In genomic region chr7:27099224-27099838, GRCh38 we compare ENCODE assay signal across 10 cellular contexts. TPM values are rescaled to one million over a fixed set of nuclear protein-coding genes. Genes with fewer than 3 reads are reported as not detected.
DNase-seq lines count a peak whose midpoint lies in the region; ATAC-seq and TF ChIP-seq lines count a peak whose summit lies in the region.
"Had no signal": no experiment of that assay in that cellular context is flagged by ENCODE, and none has a peak within 500 bp of the region (broad histone marks: within the 10 kb centered on the region; RNA-seq: fewer than 3 reads in every experiment).

No MANE protein-coding gene starts in this region.

- in situ Hi-C loops in brain microvascular endothelial cell (cut with HindIII; ENCODE audit: low pct_ligation_motif_present, low sequenced_read_pairs), result no loop called here

- no peak for ATAC-seq in GM19463 (IDR thresholded peaks at IDR 0.05; ENCODE audit: unreplicated experiment)
- ATAC-seq in CD4-positive, alpha-beta T cell (ENCODE audit: poor library complexity), result no peak
- ATAC-seq: stimulated activated memory B cell treated with anti-CD40 and anti-IgM and Interleukin-4, amounts not matched to agents 10 μg/mL and 1 μg/mL and 100 μg/mL, for 72 hours had no signal

- no peaks in the 10 kb centered on the region for H3K9me3 Mint-ChIP-seq in CD4-positive, alpha-beta T cell
- H3K9me3 Mint-ChIP-seq: stimulated activated memory B cell treated with anti-CD40 and anti-IgM and Interleukin-4, amounts not matched to agents 10 μg/mL and 1 μg/mL and 100 μg/mL, for 72 hours had no signal

- TF ChIP-seq CTCF in AG04450 (IDR thresholded peaks at IDR 0.05; ENCODE audit: low read depth, low read length) (no peak), brain microvascular endothelial cell (IDR thresholded peaks at IDR 0.05; ENCODE audit: low read depth, low read length, missing control alignments) (no peak), BE2C (IDR thresholded peaks at IDR 0.05; ENCODE audit: low read depth, low read length) (no peak)
- TF ChIP-seq CTCF in CD4-positive, alpha-beta T cell (IDR thresholded peaks at IDR 0.05), result no peak

- DNase-seq in AG04450 (ENCODE audit: low read depth, low spot score) (no peak), brain microvascular endothelial cell (no peak), BE2C (no peak)
- DNase-seq in CD4-positive, alpha-beta T cell, result no peak
- DNase-seq: AML-193, NCI-H1417 treated with DMSO at 0.1 percent for 48 hours had no signal

- H3K9me3 ChIP-seq in AG04450 (ENCODE audit: control insufficient read depth, insufficient read depth, low read length) (peaks cover 4% of the 10 kb centered on the region; the same call in 1 of the 2 replicates), mesodermal cell (ENCODE audit: control insufficient read depth, low read length) (no peaks in the 10 kb centered on the region), BE2C (no peaks in the 10 kb centered on the region; the same call in 1 of the 2 replicates)
- no peaks in the 10 kb centered on the region for H3K9me3 ChIP-seq in CD4-positive, alpha-beta T cell (ENCODE audit: control insufficient read depth, low read length)

- H3K4me1 ChIP-seq in mesodermal cell (ENCODE audit: control insufficient read depth, insufficient read depth, low read length, poor library complexity, severe bottlenecking) (peaks cover 15% of the 10 kb centered on the region), BE2C (no peaks in the 10 kb centered on the region)

- POLR2A ChIA-PET in AG04450 (lab: Yijun Ruan, JAX), result interaction anchor here (0.7 to 4.0 kb wide), 10 partner anchors 9 to 242 kb away, joined by 3 to 42 read pairs (median 6); partner anchors contain the start of genes HOXA3 and HOXA5
- POLR2A ChIA-PET in CD4-positive, alpha-beta T cell (lab: Charles Lee), result no interaction called here

- WGBS in mesodermal cell (ENCODE audit: insufficient coverage in 2 of 2), 2 experiments, result 0% methylated on average over 3 of the region's 9 CpGs; no CpG with 5 or more reads in 1 of the 2 experiments

- H3K36me3 ChIP-seq in brain microvascular endothelial cell (replicated peaks) (no peaks in the 10 kb centered on the region), mesodermal cell (ENCODE audit: control insufficient read depth, insufficient read depth, low read length) (no peaks in the 10 kb centered on the region), BE2C (no peaks in the 10 kb centered on the region)
- H3K36me3 ChIP-seq: cardiac muscle cell had no signal

- no peak overlapping the region for H3K4me3 Mint-ChIP-seq in CD4-positive, alpha-beta T cell
- H3K4me3 Mint-ChIP-seq: stimulated activated memory B cell treated with anti-CD40 and anti-IgM and Interleukin-4, amounts not matched to agents 10 μg/mL and 1 μg/mL and 100 μg/mL, for 72 hours had no signal

- no peaks in the 10 kb centered on the region for H3K36me3 Mint-ChIP-seq in CD4-positive, alpha-beta T cell (ENCODE audit: low read depth)

- peak overlapping the region; percentile 91 for H3K4me3 ChIP-seq in AG04450 (ENCODE audit: low read depth, low read length)
- peak overlapping the region; percentile 68 for H3K4me3 ChIP-seq in brain microvascular endothelial cell (ENCODE audit: low read depth, low read length)
- H3K4me3 ChIP-seq in mesodermal cell (ENCODE audit: extremely low read depth, insufficient read depth, low read length, poor library complexity, severe bottlenecking), result peak overlapping the region; percentile 67
- H3K4me3 ChIP-seq in BE2C (ENCODE audit: low read depth, low read length), result no peak overlapping the region
- H3K4me3 ChIP-seq: cardiac muscle cell had no signal

- intact Hi-C loops in CD4-positive, alpha-beta T cell (cut with DNase I, micrococcal nuclease), result loop anchor here in 1 of 2 experiments (10.0 kb wide), 2 partner anchors 235 to 1245 kb away; partner anchors contain the start of gene SKAP2

- H3K27me3 Mint-ChIP-seq in CD4-positive, alpha-beta T cell, result peaks cover 91% of the 10 kb centered on the region

- peak overlapping the region; percentile 94 for H3K27ac ChIP-seq in AG04450 (ENCODE audit: low read depth, low read length)
- no peak overlapping the region for H3K27ac ChIP-seq in brain microvascular endothelial cell
- peak overlapping the region; percentile 71 for H3K27ac ChIP-seq in mesodermal cell (ENCODE audit: low read depth, low read length, severe bottlenecking)
- H3K27ac ChIP-seq in CD4-positive, alpha-beta T cell (ENCODE audit: low read depth, low read length), result no peak overlapping the region
- H3K27ac ChIP-seq: cardiac muscle cell had no signal

- no peaks in the 10 kb centered on the region for H3K27me3 ChIP-seq in AG04450 (ENCODE audit: control insufficient read depth, insufficient read depth, low read length)
- H3K27me3 ChIP-seq in brain microvascular endothelial cell (replicated peaks), result peaks cover 97% of the 10 kb centered on the region
- H3K27me3 ChIP-seq in BE2C, result peaks cover 99% of the 10 kb centered on the region
- peaks cover 78% of the 10 kb centered on the region for H3K27me3 ChIP-seq in CD4-positive, alpha-beta T cell (ENCODE audit: control insufficient read depth, insufficient read depth, low read length)

- peaks cover 35% of the 10 kb centered on the region for H3K4me1 Mint-ChIP-seq in CD4-positive, alpha-beta T cell (ENCODE audit: low read depth)

- CTCF ChIA-PET in AG04450 (lab: Charles Lee), result interaction anchor here (0.7 to 5.6 kb wide), 15 partner anchors 10 to 731 kb away, joined by 3 to 28 read pairs (median 5); partner anchors contain the start of gene HOXA5
- CTCF ChIA-PET in CD4-positive, alpha-beta T cell (lab: Charles Lee), result no interaction called here

- no peak overlapping the region for H3K27ac Mint-ChIP-seq in CD4-positive, alpha-beta T cell
- H3K27ac Mint-ChIP-seq: stimulated activated memory B cell treated with anti-CD40 and anti-IgM and Interleukin-4, amounts not matched to agents 10 μg/mL and 1 μg/mL and 100 μg/mL, for 72 hours had no signal

RNA-seq across cellular contexts. Expression of gene HOXA2, which starts 3.2 kb away (rescaled TPM):
- 3.1 and 4.1 TPM in 2 replicates for polyA plus RNA-seq in AG04450 (2011; rRNA removed)
- 2.4 and 3.0 TPM in 2 replicates for polyA minus RNA-seq in AG04450 (2011; rRNA and poly(A)+ RNA removed)
- polyA plus RNA-seq in mesodermal cell (2013, experiment 1 of 2), result 4.3 TPM
- polyA plus RNA-seq in mesodermal cell (2013, experiment 2 of 2), result 3.0 TPM
- polyA plus RNA-seq in BE2C (2012; ENCODE audit: insufficient read depth, insufficient read length, low read depth), result not detected
- not detected for total RNA-seq in CD4-positive, alpha-beta T cell

RNA-seq across cellular contexts. Expression of gene HOXA1, which starts 3.5 kb away (rescaled TPM):
- 2.6 and 2.9 TPM in 2 replicates for polyA plus RNA-seq in AG04450 (2011; rRNA removed)
- polyA minus RNA-seq in AG04450 (2011; rRNA and poly(A)+ RNA removed), result 1.7 and 2.2 TPM in 2 replicates
- 7.3 TPM for polyA plus RNA-seq in mesodermal cell (2013, experiment 1 of 2)
- polyA plus RNA-seq in mesodermal cell (2013, experiment 2 of 2), result 8.7 TPM
- polyA plus RNA-seq in BE2C (2012; ENCODE audit: insufficient read depth, insufficient read length, low read depth), result not detected
- under 1 TPM; 0.14 to 0.22 TPM for total RNA-seq in CD4-positive, alpha-beta T cell

RNA-seq across cellular contexts. Expression of gene HOXA4, which starts 31.2 kb away (rescaled TPM):
- 5.4 and 5.8 TPM in 2 replicates for polyA plus RNA-seq in AG04450 (2011; rRNA removed)
- 3.6 and 4.2 TPM in 2 replicates for polyA minus RNA-seq in AG04450 (2011; rRNA and poly(A)+ RNA removed)
- 2.1 TPM for polyA plus RNA-seq in mesodermal cell (2013, experiment 1 of 2)
- polyA plus RNA-seq in mesodermal cell (2013, experiment 2 of 2), result 2.3 TPM
- not detected for polyA plus RNA-seq in BE2C (2012; ENCODE audit: insufficient read depth, insufficient read length, low read depth)
- total RNA-seq in CD4-positive, alpha-beta T cell, result not detected
- total RNA-seq: cardiac muscle cell had no signal

RNA-seq across cellular contexts. Expression of gene HOXA5, which starts 44.1 kb away (rescaled TPM):
- polyA plus RNA-seq in AG04450 (2011; rRNA removed), result 48.3 and 51.0 TPM in 2 replicates
- 37.7 and 49.7 TPM in 2 replicates for polyA minus RNA-seq in AG04450 (2011; rRNA and poly(A)+ RNA removed)
- polyA plus RNA-seq in mesodermal cell (2013, experiment 1 of 2), result 5.5 TPM
- 4.9 TPM for polyA plus RNA-seq in mesodermal cell (2013, experiment 2 of 2)
- polyA plus RNA-seq in BE2C (2012; ENCODE audit: insufficient read depth, insufficient read length, low read depth), result not detected
- total RNA-seq in CD4-positive, alpha-beta T cell, result not detected
- total RNA-seq: cardiac muscle cell had no signal
- polyA plus RNA-seq: cardiac muscle cell had no signal

RNA-seq across cellular contexts. Expression of gene HOXA6, which starts 48.2 kb away (rescaled TPM):
- polyA plus RNA-seq in AG04450 (2011; rRNA removed), result 1.2 and 1.3 TPM in 2 replicates
- polyA minus RNA-seq in AG04450 (2011; rRNA and poly(A)+ RNA removed), result 0.91 and 2.1 TPM in 2 replicates
- polyA plus RNA-seq in mesodermal cell (2013, experiment 1 of 2), result 4.2 TPM
- polyA plus RNA-seq in mesodermal cell (2013, experiment 2 of 2), result 2.2 TPM
- polyA plus RNA-seq in BE2C (2012; ENCODE audit: insufficient read depth, insufficient read length, low read depth), result not detected
- total RNA-seq in CD4-positive, alpha-beta T cell, result not detected
- total RNA-seq: cardiac muscle cell had no signal
- polyA plus RNA-seq: cardiac muscle cell had no signal

Comparison
In these comparisons a context has a peak if more than half of its experiments do, and no peak if none do; other contexts are left out.
1. H3K27ac ChIP-seq: peak in AG04450 (single experiment) and mesodermal cell (single experiment); none in brain microvascular endothelial cell (single experiment) and CD4-positive, alpha-beta T cell (single experiment).